Comparison of ENCODE assay signal across 12 cellular contexts in the genomic region with DNA sequence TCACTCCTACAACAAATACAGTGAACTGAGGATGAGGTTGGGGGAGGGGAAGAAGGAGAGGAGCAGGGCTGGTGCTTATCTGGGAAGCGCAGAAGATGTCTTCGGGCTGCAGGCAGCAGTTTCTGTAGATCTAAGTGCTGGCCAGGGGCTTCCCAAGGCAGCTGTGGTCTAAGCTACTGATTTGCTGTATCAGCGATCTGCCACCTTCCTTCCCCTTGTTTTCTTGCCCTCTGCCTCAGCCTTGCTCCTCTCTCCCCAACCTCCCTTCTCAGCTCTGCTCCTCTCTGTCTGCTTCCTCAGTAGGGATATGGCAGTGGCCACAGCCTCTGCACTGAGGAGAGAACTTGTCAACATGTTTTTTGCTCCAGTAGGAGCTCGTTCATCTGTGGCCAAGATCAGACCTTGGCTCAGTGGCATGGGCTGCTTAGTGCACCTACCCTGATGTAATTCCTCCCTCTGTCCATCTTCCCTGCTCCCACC.
A peak's percentile ranks its signal among the peaks of the same experiment; 100 is the strongest.
DNase-seq lines count a peak whose midpoint lies in the region; ATAC-seq lines count a peak whose summit lies in the region.
"Had no signal": no experiment of that assay in that cellular context is flagged by ENCODE, and none has a peak within 500 bp of the region (broad histone marks: within the 10 kb centered on the region; RNA-seq: fewer than 3 reads in every experiment).

No MANE protein-coding gene starts in this region.

- no peak overlapping the region for H3K4me3 Mint-ChIP-seq in stimulated activated naive CD8-positive, alpha-beta T cell treated with anti-CD3 and anti-CD28 coated beads, Interleukin-15, amount 100 ng/mL, for 72 hours
- no peak overlapping the region for H3K4me3 Mint-ChIP-seq in dendritic cell treated with granulocyte-macrophage colony-stimulating factor and Interleukin-4, amounts not matched to agents 40 ng/mL and 50 ng/mL, for 4 days

- no peaks in the 10 kb centered on the region for H3K36me3 Mint-ChIP-seq in dendritic cell treated with granulocyte-macrophage colony-stimulating factor and Interleukin-4, amounts not matched to agents 40 ng/mL and 50 ng/mL, for 4 days (ENCODE audit: low read depth)

- intact Hi-C loops in dendritic cell treated with granulocyte-macrophage colony-stimulating factor and Interleukin-4, amounts not matched to agents 40 ng/mL and 50 ng/mL, for 4 days (cut with micrococcal nuclease), result no loop called here

- peak overlapping the region; percentile 26 to 31 for H3K27ac Mint-ChIP-seq in stimulated activated naive CD8-positive, alpha-beta T cell treated with anti-CD3 and anti-CD28 coated beads, Interleukin-15, amount 100 ng/mL, for 72 hours
- peak overlapping the region; percentile 54 for H3K27ac Mint-ChIP-seq in dendritic cell treated with granulocyte-macrophage colony-stimulating factor and Interleukin-4, amounts not matched to agents 40 ng/mL and 50 ng/mL, for 4 days

- no peaks in the 10 kb centered on the region for H3K9me3 Mint-ChIP-seq in stimulated activated naive CD8-positive, alpha-beta T cell treated with anti-CD3 and anti-CD28 coated beads, Interleukin-15, amount 100 ng/mL, for 72 hours
- no peaks in the 10 kb centered on the region for H3K9me3 Mint-ChIP-seq in dendritic cell treated with granulocyte-macrophage colony-stimulating factor and Interleukin-4, amounts not matched to agents 40 ng/mL and 50 ng/mL, for 4 days

- peaks cover 9% of the 10 kb centered on the region for H3K4me1 Mint-ChIP-seq in stimulated activated naive CD8-positive, alpha-beta T cell treated with anti-CD3 and anti-CD28 coated beads, Interleukin-15, amount 100 ng/mL, for 72 hours
- peaks cover 28% of the 10 kb centered on the region for H3K4me1 Mint-ChIP-seq in dendritic cell treated with granulocyte-macrophage colony-stimulating factor and Interleukin-4, amounts not matched to agents 40 ng/mL and 50 ng/mL, for 4 days (ENCODE audit: low read depth)

- no peak for DNase-seq in stimulated activated naive CD8-positive, alpha-beta T cell treated with anti-CD3 and anti-CD28 coated beads, Interleukin-15, amount 100 ng/mL, for 72 hours
- DNase-seq in stimulated activated naive CD8-positive, alpha-beta T cell treated with anti-CD3 and anti-CD28 coated beads, Interleukin-15, Interleukin-2, amounts not matched to agents 100 U/mL and 50 U/mL, for 24 hours, result no peak
- peak; percentile 61 for DNase-seq in medulla oblongata (ENCODE audit: extremely low spot score)
- peak in 18 of 49 donors; percentile 2 to 35 (median 8) for DNase-seq in substantia nigra (lab: John Stamatoyannopoulos, UW)
- no peak for DNase-seq in NCI-H187 treated with DMSO at 0.1 percent for 48 hours (lab: John Stamatoyannopoulos, UW)
- no peak for DNase-seq in islet precursor cell
- DNase-seq in activated CD4-positive, alpha-beta T cell treated with anti-CD3 and anti-CD28 coated beads, Interleukin-2, amount 50 U/mL, for 48 hours, result no peak
- DNase-seq: activated CD4-positive, CD25-positive, alpha-beta regulatory T cell treated with anti-CD3 and anti-CD28 coated beads, Interleukin-2, amount 50 U/mL, for 72 hours; KG1; NCI-H1436 treated with DMSO at 0.1 percent for 48 hours; NCI-H446 treated with DMSO at 0.1 percent for 48 hours had no signal

- ATAC-seq in stimulated activated naive CD8-positive, alpha-beta T cell treated with anti-CD3 and anti-CD28 coated beads, Interleukin-15, amount 100 ng/mL, for 72 hours, result no peak
- ATAC-seq in stimulated activated naive CD8-positive, alpha-beta T cell treated with anti-CD3 and anti-CD28 coated beads, Interleukin-15, Interleukin-2, amounts not matched to agents 100 U/mL and 50 U/mL, for 24 hours, result no peak

- peak overlapping the region; percentile 26 for H3K27ac ChIP-seq in substantia nigra (ENCODE audit: low read depth, low read length, poor library complexity, severe bottlenecking)

- H3K27me3 Mint-ChIP-seq in stimulated activated naive CD8-positive, alpha-beta T cell treated with anti-CD3 and anti-CD28 coated beads, Interleukin-15, amount 100 ng/mL, for 72 hours, result no peaks in the 10 kb centered on the region
- no peaks in the 10 kb centered on the region for H3K27me3 Mint-ChIP-seq in dendritic cell treated with granulocyte-macrophage colony-stimulating factor and Interleukin-4, amounts not matched to agents 40 ng/mL and 50 ng/mL, for 4 days
